In the genomic region with DNA sequence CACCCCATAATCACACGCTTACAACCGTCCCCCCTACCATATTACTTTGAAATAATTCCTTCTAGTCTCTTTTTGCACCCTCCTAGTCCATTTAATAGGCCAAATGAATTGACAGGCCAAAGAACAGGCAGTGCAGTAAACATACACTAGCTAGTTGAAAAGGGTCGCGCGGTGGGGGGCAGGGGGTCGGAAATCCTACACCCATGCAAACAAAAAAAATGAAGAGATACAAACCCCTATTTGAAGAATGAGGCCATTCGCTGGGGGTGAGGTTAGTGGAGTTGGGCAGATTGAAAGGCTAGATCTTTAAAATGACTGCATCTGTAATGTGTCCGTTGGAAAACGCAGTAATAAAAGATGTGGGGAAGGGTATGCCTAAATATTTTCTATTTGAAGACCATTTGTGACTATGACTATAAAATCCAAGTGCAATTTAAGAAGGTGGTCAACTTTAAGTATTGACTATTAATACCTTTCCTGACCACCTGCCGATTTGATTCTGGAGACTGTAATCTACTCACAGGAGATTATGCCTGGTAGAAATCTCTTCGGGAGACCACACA, we compare ENCODE assay signal across 1 cellular context.
TF ChIP-seq lines count a peak whose summit lies in the region.

No MANE protein-coding gene starts in this region.

TF ChIP-seq in HepG2, 621 proteins besides CTCF, POLR2A, EP300 and RAD21:
- TF ChIP-seq HOXD1 (CRISPR knock-in tag; IDR thresholded peaks at IDR 0.05): 0 out of 2 replicates have a peak, but pooled peaks have one; percentile 0
- no peak for TF ChIP-seq ZNF44 (CRISPR knock-in tag; IDR thresholded peaks at IDR 0.05)
- TF ChIP-seq ZNF432 (CRISPR knock-in tag; IDR thresholded peaks at IDR 0.05; ENCODE audit: borderline replicate concordance): no peak
- TF ChIP-seq CBFB (CRISPR knock-in tag; IDR thresholded peaks at IDR 0.05): no peak
- no peak for TF ChIP-seq ZC3H4 (CRISPR knock-in tag; IDR thresholded peaks at IDR 0.05; ENCODE audit: borderline replicate concordance)
- no peak for TF ChIP-seq ZNF850 (CRISPR knock-in tag; conservative IDR thresholded peaks at IDR 0.05)
- TF ChIP-seq, protein P1, sequence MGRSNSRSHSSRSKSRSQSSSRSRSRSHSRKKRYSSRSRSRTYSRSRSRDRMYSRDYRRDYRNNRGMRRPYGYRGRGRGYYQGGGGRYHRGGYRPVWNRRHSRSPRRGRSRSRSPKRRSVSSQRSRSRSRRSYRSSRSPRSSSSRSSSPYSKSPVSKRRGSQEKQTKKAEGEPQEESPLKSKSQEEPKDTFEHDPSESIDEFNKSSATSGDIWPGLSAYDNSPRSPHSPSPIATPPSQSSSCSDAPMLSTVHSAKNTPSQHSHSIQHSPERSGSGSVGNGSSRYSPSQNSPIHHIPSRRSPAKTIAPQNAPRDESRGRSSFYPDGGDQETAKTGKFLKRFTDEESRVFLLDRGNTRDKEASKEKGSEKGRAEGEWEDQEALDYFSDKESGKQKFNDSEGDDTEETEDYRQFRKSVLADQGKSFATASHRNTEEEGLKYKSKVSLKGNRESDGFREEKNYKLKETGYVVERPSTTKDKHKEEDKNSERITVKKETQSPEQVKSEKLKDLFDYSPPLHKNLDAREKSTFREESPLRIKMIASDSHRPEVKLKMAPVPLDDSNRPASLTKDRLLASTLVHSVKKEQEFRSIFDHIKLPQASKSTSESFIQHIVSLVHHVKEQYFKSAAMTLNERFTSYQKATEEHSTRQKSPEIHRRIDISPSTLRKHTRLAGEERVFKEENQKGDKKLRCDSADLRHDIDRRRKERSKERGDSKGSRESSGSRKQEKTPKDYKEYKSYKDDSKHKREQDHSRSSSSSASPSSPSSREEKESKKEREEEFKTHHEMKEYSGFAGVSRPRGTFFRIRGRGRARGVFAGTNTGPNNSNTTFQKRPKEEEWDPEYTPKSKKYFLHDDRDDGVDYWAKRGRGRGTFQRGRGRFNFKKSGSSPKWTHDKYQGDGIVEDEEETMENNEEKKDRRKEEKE (IDR thresholded peaks at IDR 0.05): no peak
- no peak for TF ChIP-seq AKAP8 (CRISPR knock-in tag; IDR thresholded peaks at IDR 0.05)
- no peak for TF ChIP-seq ZNF619 (CRISPR knock-in tag; IDR thresholded peaks at IDR 0.05)
- TF ChIP-seq, protein P2, sequence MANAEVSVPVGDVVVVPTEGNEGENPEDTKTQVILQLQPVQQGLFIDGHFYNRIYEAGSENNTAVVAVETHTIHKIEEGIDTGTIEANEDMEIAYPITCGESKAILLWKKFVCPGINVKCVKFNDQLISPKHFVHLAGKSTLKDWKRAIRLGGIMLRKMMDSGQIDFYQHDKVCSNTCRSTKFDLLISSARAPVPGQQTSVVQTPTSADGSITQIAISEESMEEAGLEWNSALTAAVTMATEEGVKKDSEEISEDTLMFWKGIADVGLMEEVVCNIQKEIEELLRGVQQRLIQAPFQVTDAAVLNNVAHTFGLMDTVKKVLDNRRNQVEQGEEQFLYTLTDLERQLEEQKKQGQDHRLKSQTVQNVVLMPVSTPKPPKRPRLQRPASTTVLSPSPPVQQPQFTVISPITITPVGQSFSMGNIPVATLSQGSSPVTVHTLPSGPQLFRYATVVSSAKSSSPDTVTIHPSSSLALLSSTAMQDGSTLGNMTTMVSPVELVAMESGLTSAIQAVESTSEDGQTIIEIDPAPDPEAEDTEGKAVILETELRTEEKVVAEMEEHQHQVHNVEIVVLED (CRISPR knock-in tag; IDR thresholded peaks at IDR 0.05; ENCODE audit: borderline replicate concordance): no peak
- 0 out of 2 replicates have a peak, but pooled peaks have one; percentile 38 for TF ChIP-seq ZBTB3 (CRISPR knock-in tag; IDR thresholded peaks at IDR 0.05; ENCODE audit: borderline replicate concordance, low read depth)
- TF ChIP-seq ZFP36L2 (CRISPR knock-in tag; IDR thresholded peaks at IDR 0.05): no peak
